Comparison of ENCODE assay signal across 19 cellular contexts in genomic region chr5:176166427-176166826, GRCh38.
DNase-seq lines count a peak whose midpoint lies in the region; ATAC-seq, FAIRE-seq and TF ChIP-seq lines count a peak whose summit lies in the region.
"Had no signal": no experiment of that assay in that cellular context is flagged by ENCODE, and none has a peak within 500 bp of the region (broad histone marks: within the 10 kb centered on the region; RNA-seq: fewer than 3 reads in every experiment).

No MANE protein-coding gene starts in this region.

- DNase-seq in mammary epithelial cell (peak; percentile 80), breast epithelium (ENCODE audit: low spot score in 2 of 2) (no peak), NCI-H69 (lab: John Stamatoyannopoulos, UW) (peak; percentile 73), bronchial epithelial cell (ENCODE audit: low read depth) (peak; percentile 30), renal cortical epithelial cell (ENCODE audit: low read depth) (peak; percentile 43), MV-4-11 (lab: John Stamatoyannopoulos, UW) (no peak), RPMI8226 (no peak)
- DNase-seq: Calu3, DMS79 treated with DMSO at 0.1 percent for 48 hours, GF-D8, HFFc6, NCI-H1048, NCI-H1694, NCI-H446, NCI-H774, Peyer's patch had no signal

- H3K9me3 ChIP-seq in mammary epithelial cell (replicated peaks; ENCODE audit: insufficient read depth, low read length) (no peaks in the 10 kb centered on the region), breast epithelium (no peaks in the 10 kb centered on the region)
- H3K9me3 ChIP-seq: Peyer's patch had no signal

- dilution Hi-C loops in mammary epithelial cell (cut with HindIII; ENCODE audit: low sequenced_read_pairs) = no loop called here

- no peak overlapping the region for H2AFZ ChIP-seq in mammary epithelial cell (ENCODE audit: low read depth, low read length)

- peaks cover 10% of the 10 kb centered on the region for H3K4me1 ChIP-seq in mammary epithelial cell (ENCODE audit: insufficient read depth, low read length)
- no peaks in the 10 kb centered on the region for H3K4me1 ChIP-seq in breast epithelium
- H3K4me1 ChIP-seq: Peyer's patch had no signal

- FAIRE-seq in bronchial epithelial cell (lab: Jason Lieb, UNC) = no peak
- FAIRE-seq: A204.1, GM19239 had no signal

- no peaks in the 10 kb centered on the region for H3K79me2 ChIP-seq in mammary epithelial cell (ENCODE audit: insufficient read depth, low read length)

- no peak for TF ChIP-seq POLR2A in breast epithelium (IDR thresholded peaks at IDR 0.05)

- no peak overlapping the region for H3K4me2 ChIP-seq in mammary epithelial cell (ENCODE audit: insufficient read depth, low read depth, low read length)

- no peak for ATAC-seq in HG03025 (IDR thresholded peaks at IDR 0.05; ENCODE audit: low FRiP score, unreplicated experiment)

- no peaks in the 10 kb centered on the region for H4K20me1 ChIP-seq in mammary epithelial cell (ENCODE audit: insufficient read depth, low read length)

- intact Hi-C loops in mammary epithelial cell (cut with micrococcal nuclease) = no loop called here
- intact Hi-C loops in breast epithelium (cut with DNase I; ENCODE audit: low total_unique reads) = no loop called here

- in situ Hi-C loops in mammary epithelial cell (cut with MboI; ENCODE audit: low sequenced_read_pairs in 2 of 2) = no loop called here

- H3K27me3 ChIP-seq in mammary epithelial cell (ENCODE audit: insufficient read depth, low read length) = no peaks in the 10 kb centered on the region
- peaks cover 0 to 16% of the 10 kb centered on the region in 2 donors for H3K27me3 ChIP-seq in breast epithelium
- no peaks in the 10 kb centered on the region for H3K27me3 ChIP-seq in bronchial epithelial cell (ENCODE audit: control insufficient read depth, insufficient read depth, low read length)
- H3K27me3 ChIP-seq: Peyer's patch had no signal

- no peak for TF ChIP-seq CTCF in mammary epithelial cell (conservative IDR thresholded peaks at IDR 0.05 in 1 of 2, IDR thresholded peaks at IDR 0.05 in 1 of 2; ENCODE audit: extremely low read depth in 1 of 2, insufficient read depth in 1 of 2, low read depth in 1 of 2, low read length in 2 of 2)
- no peak for TF ChIP-seq CTCF in breast epithelium (IDR thresholded peaks at IDR 0.05)
- no peak for TF ChIP-seq CTCF in bronchial epithelial cell (IDR thresholded peaks at IDR 0.05; ENCODE audit: insufficient read depth, low read length, severe bottlenecking)

- no peak overlapping the region for H3K4me3 ChIP-seq in mammary epithelial cell (replicated peaks in 1 of 3; ENCODE audit: insufficient read depth in 1 of 3, low read depth in 2 of 3, low read length in 3 of 3)
- no peak overlapping the region for H3K4me3 ChIP-seq in breast epithelium
- no peak overlapping the region for H3K4me3 ChIP-seq in bronchial epithelial cell (ENCODE audit: low read depth, low read length)
- H3K4me3 ChIP-seq: Peyer's patch had no signal

- 69% methylated on average over 4 of the region's 4 CpGs for WGBS in mammary epithelial cell (ENCODE audit: low coverage, missing lambda C conversion rate)

- no peak overlapping the region for H3K9ac ChIP-seq in mammary epithelial cell (ENCODE audit: insufficient read depth, low read length)

- H3K36me3 ChIP-seq in mammary epithelial cell (ENCODE audit: insufficient read depth, low read length) (no peaks in the 10 kb centered on the region), breast epithelium (no peaks in the 10 kb centered on the region), bronchial epithelial cell (ENCODE audit: control insufficient read depth, insufficient read depth, low read length) (no peaks in the 10 kb centered on the region)
- H3K36me3 ChIP-seq: Peyer's patch had no signal

- no TSS peak for BruUV-seq in mammary epithelial cell (replicated peaks; lab: Mats Ljungman, UMichigan)

- H3K27ac ChIP-seq in mammary epithelial cell (ENCODE audit: insufficient read depth, low read depth, low read length) (peak overlapping the region; percentile 22), breast epithelium (no peak overlapping the region)
- H3K27ac ChIP-seq: Peyer's patch had no signal

- CTCF ChIA-PET in mammary epithelial cell (lab: Charles Lee; ENCODE audit: low non-redundant PET) = no interaction called here

Comparison
In these comparisons a context has a peak if more than half of its experiments do, and no peak if none do; other contexts are left out.
1. DNase-seq: peak in mammary epithelial cell (single experiment), NCI-H69 (single experiment), bronchial epithelial cell (single experiment) and renal cortical epithelial cell (single experiment); none in breast epithelium (0 of 2), MV-4-11 (single experiment) and RPMI8226 (single experiment).